Comparison of ENCODE assay signal across 1 cellular context in the genomic region with DNA sequence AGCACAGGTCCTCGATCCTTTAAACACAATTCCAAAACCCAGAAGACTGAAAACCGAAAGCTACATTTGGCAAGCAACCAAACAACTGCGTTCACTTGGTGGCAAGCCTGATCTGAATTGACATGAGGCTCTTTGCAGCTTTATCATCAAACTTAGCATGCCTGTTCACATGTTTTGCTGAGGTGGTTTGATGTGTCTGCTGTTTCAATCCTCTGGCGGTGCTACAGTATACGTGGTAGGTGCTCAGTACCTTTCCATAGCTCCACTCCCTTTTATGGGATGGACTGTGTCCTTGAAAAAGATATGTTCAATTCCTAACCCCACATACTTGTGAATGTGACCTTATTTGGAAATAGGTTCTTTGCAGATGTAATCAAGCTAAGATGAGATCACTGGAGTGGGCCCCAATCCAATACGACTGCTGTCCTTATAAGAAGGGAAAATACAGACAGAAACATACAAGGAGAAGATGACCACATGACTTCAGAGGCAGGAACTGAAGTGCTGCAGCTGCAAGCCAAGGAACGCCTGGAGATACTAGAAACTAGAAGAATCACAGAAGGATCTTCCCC.
TF ChIP-seq lines count a peak whose summit lies in the region.

No MANE protein-coding gene starts in this region.

TF ChIP-seq in HEK293T, 16 proteins besides CTCF, POLR2A, EP300 and RAD21 (continued from another document):
- TF ChIP-seq LEF1 (IDR thresholded peaks at IDR 0.05; ENCODE audit: borderline replicate concordance): no peak
- TF ChIP-seq FOXK2 (IDR thresholded peaks at IDR 0.05): no peak
- no peak for TF ChIP-seq CTBP1 (IDR thresholded peaks at IDR 0.05; ENCODE audit: borderline replicate concordance)
- TF ChIP-seq ARNT (IDR thresholded peaks at IDR 0.05): no peak
- no peak for TF ChIP-seq TARDBP (IDR thresholded peaks at IDR 0.05)
- no peak for TF ChIP-seq ELF4 (IDR thresholded peaks at IDR 0.05)
- TF ChIP-seq FOXA1 (IDR thresholded peaks at IDR 0.05): no peak
- TF ChIP-seq ZNF384 (IDR thresholded peaks at IDR 0.05): no peak
- TF ChIP-seq SP1 (IDR thresholded peaks at IDR 0.05): no peak
- TF ChIP-seq, protein P1, sequence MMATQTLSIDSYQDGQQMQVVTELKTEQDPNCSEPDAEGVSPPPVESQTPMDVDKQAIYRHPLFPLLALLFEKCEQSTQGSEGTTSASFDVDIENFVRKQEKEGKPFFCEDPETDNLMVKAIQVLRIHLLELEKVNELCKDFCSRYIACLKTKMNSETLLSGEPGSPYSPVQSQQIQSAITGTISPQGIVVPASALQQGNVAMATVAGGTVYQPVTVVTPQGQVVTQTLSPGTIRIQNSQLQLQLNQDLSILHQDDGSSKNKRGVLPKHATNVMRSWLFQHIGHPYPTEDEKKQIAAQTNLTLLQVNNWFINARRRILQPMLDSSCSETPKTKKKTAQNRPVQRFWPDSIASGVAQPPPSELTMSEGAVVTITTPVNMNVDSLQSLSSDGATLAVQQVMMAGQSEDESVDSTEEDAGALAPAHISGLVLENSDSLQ (IDR thresholded peaks at IDR 0.05): no peak
